In the genomic region with DNA sequence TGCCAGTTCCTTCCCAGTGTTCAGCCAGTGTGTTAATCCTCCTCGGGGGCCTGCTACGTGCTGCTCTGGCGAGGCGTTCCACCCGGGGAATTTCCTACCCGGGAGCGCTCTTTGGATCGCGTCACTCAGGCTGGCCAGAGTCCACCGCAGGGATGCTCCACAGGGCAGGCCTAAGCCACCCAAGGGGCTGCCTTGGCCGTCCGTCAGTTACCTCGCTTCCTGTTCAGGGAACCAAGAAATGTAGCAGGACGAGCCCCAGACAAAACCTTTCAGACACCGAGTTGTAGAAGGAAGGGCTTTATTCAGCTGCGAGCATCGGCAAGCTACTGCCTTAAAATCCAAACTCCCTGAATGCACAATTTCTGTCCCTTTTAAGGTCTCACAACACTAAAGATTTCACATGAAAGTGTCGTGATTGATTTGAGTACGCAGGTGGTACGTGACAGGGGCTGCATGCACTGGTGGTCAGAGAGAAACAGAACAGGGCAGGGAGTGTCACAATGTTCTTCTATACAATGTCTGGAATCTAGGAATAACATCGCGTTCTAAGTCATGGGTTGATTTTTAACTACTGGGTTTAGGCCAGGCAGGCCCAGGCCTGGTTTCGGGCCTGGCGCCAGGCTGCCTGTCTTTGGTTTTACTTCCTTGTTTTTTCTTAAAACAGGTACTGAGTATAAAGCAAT, we compare ENCODE assay signal across 1 cellular context.
TF ChIP-seq lines count a peak whose summit lies in the region.

No MANE protein-coding gene starts in this region.

TF ChIP-seq in HepG2, 621 proteins besides CTCF, POLR2A, EP300 and RAD21 (continued from another document and continues in another):
- TF ChIP-seq, protein P1, sequence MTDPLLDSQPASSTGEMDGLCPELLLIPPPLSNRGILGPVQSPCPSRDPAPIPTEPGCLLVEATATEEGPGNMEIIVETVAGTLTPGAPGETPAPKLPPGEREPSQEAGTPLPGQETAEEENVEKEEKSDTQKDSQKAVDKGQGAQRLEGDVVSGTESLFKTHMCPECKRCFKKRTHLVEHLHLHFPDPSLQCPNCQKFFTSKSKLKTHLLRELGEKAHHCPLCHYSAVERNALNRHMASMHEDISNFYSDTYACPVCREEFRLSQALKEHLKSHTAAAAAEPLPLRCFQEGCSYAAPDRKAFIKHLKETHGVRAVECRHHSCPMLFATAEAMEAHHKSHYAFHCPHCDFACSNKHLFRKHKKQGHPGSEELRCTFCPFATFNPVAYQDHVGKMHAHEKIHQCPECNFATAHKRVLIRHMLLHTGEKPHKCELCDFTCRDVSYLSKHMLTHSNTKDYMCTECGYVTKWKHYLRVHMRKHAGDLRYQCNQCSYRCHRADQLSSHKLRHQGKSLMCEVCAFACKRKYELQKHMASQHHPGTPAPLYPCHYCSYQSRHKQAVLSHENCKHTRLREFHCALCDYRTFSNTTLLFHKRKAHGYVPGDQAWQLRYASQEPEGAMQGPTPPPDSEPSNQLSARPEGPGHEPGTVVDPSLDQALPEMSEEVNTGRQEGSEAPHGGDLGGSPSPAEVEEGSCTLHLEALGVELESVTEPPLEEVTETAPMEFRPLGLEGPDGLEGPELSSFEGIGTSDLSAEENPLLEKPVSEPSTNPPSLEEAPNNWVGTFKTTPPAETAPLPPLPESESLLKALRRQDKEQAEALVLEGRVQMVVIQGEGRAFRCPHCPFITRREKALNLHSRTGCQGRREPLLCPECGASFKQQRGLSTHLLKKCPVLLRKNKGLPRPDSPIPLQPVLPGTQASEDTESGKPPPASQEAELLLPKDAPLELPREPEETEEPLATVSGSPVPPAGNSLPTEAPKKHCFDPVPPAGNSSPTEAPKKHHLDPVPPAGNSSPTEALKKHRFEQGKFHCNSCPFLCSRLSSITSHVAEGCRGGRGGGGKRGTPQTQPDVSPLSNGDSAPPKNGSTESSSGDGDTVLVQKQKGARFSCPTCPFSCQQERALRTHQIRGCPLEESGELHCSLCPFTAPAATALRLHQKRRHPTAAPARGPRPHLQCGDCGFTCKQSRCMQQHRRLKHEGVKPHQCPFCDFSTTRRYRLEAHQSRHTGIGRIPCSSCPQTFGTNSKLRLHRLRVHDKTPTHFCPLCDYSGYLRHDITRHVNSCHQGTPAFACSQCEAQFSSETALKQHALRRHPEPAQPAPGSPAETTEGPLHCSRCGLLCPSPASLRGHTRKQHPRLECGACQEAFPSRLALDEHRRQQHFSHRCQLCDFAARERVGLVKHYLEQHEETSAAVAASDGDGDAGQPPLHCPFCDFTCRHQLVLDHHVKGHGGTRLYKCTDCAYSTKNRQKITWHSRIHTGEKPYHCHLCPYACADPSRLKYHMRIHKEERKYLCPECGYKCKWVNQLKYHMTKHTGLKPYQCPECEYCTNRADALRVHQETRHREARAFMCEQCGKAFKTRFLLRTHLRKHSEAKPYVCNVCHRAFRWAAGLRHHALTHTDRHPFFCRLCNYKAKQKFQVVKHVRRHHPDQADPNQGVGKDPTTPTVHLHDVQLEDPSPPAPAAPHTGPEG (CRISPR knock-in tag; IDR thresholded peaks at IDR 0.05), result peak; percentile 59; the same call in 1 of the 2 replicates
- peak; percentile 97 for TF ChIP-seq ZFX (CRISPR knock-in tag; IDR thresholded peaks at IDR 0.05; ENCODE audit: low read depth)
- no peak for TF ChIP-seq SMAD9 (CRISPR knock-in tag; IDR thresholded peaks at IDR 0.05)
- TF ChIP-seq POLR2AphosphoS2 (IDR thresholded peaks at IDR 0.05; ENCODE audit: low read depth, low read length), result no peak
- TF ChIP-seq, protein P2, sequence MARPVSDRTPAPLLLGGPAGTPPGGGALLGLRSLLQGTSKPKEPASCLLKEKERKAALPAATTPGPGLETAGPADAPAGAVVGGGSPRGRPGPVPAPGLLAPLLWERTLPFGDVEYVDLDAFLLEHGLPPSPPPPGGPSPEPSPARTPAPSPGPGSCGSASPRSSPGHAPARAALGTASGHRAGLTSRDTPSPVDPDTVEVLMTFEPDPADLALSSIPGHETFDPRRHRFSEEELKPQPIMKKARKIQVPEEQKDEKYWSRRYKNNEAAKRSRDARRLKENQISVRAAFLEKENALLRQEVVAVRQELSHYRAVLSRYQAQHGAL (CRISPR knock-in tag; IDR thresholded peaks at IDR 0.05; ENCODE audit: not compliant biosample characterization), result no peak
- no peak for TF ChIP-seq CEBPB (IDR thresholded peaks at IDR 0.05; ENCODE audit: borderline replicate concordance, low read depth, low read length)
- TF ChIP-seq SP5 (CRISPR knock-in tag; IDR thresholded peaks at IDR 0.05; ENCODE audit: borderline replicate concordance, low read depth), result no peak
- TF ChIP-seq KLF6 (CRISPR knock-in tag; IDR thresholded peaks at IDR 0.05), result peak; percentile 66; the same call in 1 of the 2 replicates
- TF ChIP-seq MTA3 (CRISPR knock-in tag; IDR thresholded peaks at IDR 0.05), result no peak
- TF ChIP-seq ZNF335 (CRISPR knock-in tag; IDR thresholded peaks at IDR 0.05), result peak; percentile 80; the same call in 1 of the 2 replicates
- TF ChIP-seq GZF1 (CRISPR knock-in tag; IDR thresholded peaks at IDR 0.05), result 0 out of 2 replicates have a peak, but pooled peaks have one; percentile 42
- TF ChIP-seq REL (CRISPR knock-in tag; conservative IDR thresholded peaks at IDR 0.05), result no peak
- TF ChIP-seq, protein P3, sequence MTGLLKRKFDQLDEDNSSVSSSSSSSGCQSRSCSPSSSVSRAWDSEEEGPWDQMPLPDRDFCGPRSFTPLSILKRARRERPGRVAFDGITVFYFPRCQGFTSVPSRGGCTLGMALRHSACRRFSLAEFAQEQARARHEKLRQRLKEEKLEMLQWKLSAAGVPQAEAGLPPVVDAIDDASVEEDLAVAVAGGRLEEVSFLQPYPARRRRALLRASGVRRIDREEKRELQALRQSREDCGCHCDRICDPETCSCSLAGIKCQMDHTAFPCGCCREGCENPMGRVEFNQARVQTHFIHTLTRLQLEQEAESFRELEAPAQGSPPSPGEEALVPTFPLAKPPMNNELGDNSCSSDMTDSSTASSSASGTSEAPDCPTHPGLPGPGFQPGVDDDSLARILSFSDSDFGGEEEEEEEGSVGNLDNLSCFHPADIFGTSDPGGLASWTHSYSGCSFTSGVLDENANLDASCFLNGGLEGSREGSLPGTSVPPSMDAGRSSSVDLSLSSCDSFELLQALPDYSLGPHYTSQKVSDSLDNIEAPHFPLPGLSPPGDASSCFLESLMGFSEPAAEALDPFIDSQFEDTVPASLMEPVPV (CRISPR knock-in tag; IDR thresholded peaks at IDR 0.05), result peak; percentile 82; the same call in 1 of the 2 replicates
- TF ChIP-seq, protein P4, sequence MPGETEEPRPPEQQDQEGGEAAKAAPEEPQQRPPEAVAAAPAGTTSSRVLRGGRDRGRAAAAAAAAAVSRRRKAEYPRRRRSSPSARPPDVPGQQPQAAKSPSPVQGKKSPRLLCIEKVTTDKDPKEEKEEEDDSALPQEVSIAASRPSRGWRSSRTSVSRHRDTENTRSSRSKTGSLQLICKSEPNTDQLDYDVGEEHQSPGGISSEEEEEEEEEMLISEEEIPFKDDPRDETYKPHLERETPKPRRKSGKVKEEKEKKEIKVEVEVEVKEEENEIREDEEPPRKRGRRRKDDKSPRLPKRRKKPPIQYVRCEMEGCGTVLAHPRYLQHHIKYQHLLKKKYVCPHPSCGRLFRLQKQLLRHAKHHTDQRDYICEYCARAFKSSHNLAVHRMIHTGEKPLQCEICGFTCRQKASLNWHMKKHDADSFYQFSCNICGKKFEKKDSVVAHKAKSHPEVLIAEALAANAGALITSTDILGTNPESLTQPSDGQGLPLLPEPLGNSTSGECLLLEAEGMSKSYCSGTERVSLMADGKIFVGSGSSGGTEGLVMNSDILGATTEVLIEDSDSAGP (CRISPR knock-in tag; IDR thresholded peaks at IDR 0.05; ENCODE audit: borderline replicate concordance), result peak; percentile 77; the same call in 1 of the 2 replicates
- TF ChIP-seq, protein P5, sequence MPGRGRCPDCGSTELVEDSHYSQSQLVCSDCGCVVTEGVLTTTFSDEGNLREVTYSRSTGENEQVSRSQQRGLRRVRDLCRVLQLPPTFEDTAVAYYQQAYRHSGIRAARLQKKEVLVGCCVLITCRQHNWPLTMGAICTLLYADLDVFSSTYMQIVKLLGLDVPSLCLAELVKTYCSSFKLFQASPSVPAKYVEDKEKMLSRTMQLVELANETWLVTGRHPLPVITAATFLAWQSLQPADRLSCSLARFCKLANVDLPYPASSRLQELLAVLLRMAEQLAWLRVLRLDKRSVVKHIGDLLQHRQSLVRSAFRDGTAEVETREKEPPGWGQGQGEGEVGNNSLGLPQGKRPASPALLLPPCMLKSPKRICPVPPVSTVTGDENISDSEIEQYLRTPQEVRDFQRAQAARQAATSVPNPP (CRISPR knock-in tag; IDR thresholded peaks at IDR 0.05), result peak; percentile 88; the same call in 1 of the 2 replicates
- 0 out of 2 replicates have a peak, but pooled peaks have one; percentile 41 for TF ChIP-seq SMAD1 (CRISPR knock-in tag; IDR thresholded peaks at IDR 0.05; ENCODE audit: borderline replicate concordance, low read depth)
- TF ChIP-seq, protein P6, sequence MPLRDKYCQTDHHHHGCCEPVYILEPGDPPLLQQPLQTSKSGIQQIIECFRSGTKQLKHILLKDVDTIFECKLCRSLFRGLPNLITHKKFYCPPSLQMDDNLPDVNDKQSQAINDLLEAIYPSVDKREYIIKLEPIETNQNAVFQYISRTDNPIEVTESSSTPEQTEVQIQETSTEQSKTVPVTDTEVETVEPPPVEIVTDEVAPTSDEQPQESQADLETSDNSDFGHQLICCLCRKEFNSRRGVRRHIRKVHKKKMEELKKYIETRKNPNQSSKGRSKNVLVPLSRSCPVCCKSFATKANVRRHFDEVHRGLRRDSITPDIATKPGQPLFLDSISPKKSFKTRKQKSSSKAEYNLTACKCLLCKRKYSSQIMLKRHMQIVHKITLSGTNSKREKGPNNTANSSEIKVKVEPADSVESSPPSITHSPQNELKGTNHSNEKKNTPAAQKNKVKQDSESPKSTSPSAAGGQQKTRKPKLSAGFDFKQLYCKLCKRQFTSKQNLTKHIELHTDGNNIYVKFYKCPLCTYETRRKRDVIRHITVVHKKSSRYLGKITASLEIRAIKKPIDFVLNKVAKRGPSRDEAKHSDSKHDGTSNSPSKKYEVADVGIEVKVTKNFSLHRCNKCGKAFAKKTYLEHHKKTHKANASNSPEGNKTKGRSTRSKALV (CRISPR knock-in tag; IDR thresholded peaks at IDR 0.05), result peak; percentile 64; the same call in 1 of the 2 replicates
- no peak for TF ChIP-seq ETV6 (CRISPR knock-in tag; conservative IDR thresholded peaks at IDR 0.05)
- peak; percentile 86; the same call in 1 of the 2 replicates for TF ChIP-seq ZNF891 (CRISPR knock-in tag; IDR thresholded peaks at IDR 0.05)
- peak; percentile 62; the same call in 1 of the 2 replicates for TF ChIP-seq ERF (CRISPR knock-in tag; IDR thresholded peaks at IDR 0.05)
- no peak for TF ChIP-seq NR2F6 (IDR thresholded peaks at IDR 0.05)
- peak; percentile 48 for TF ChIP-seq NR2F6 (CRISPR knock-in tag; IDR thresholded peaks at IDR 0.05)
- no peak for TF ChIP-seq ZNF382 (CRISPR knock-in tag; IDR thresholded peaks at IDR 0.05; ENCODE audit: borderline replicate concordance)
- TF ChIP-seq ZNF839 (CRISPR knock-in tag; IDR thresholded peaks at IDR 0.05; ENCODE audit: borderline replicate concordance), result 0 out of 2 replicates have a peak, but pooled peaks have one; percentile 52
- TF ChIP-seq, protein P7, sequence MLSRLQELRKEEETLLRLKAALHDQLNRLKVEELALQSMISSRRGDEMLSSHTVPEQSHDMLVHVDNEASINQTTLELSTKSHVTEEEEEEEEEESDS (CRISPR knock-in tag; IDR thresholded peaks at IDR 0.05; ENCODE audit: borderline replicate concordance), result 0 out of 2 replicates have a peak, but pooled peaks have one; percentile 63
- TF ChIP-seq ZFY (CRISPR knock-in tag; IDR thresholded peaks at IDR 0.05), result peak; percentile 94
- peak; percentile 81 for TF ChIP-seq HNF4G (IDR thresholded peaks at IDR 0.05; ENCODE audit: borderline replicate concordance, low read depth, low read length)
- peak; percentile 81 for TF ChIP-seq HNF4G (CRISPR knock-in tag; IDR thresholded peaks at IDR 0.05; ENCODE audit: borderline replicate concordance, low read depth)
- TF ChIP-seq MLLT10 (CRISPR knock-in tag; IDR thresholded peaks at IDR 0.05), result no peak
- TF ChIP-seq NCOA1 (CRISPR knock-in tag; IDR thresholded peaks at IDR 0.05), result peak; percentile 95
- peak; percentile 34 for TF ChIP-seq SRSF1 (optimal IDR thresholded peaks at IDR 0.05; ENCODE audit: low read depth, low read length)
- TF ChIP-seq HIVEP1 (CRISPR knock-in tag; IDR thresholded peaks at IDR 0.05), result peak; percentile 97
- TF ChIP-seq ZNF761 (CRISPR knock-in tag; conservative IDR thresholded peaks at IDR 0.05), result peak; percentile 42; the same call in 1 of the 2 replicates
- peak; percentile 44 for TF ChIP-seq ZEB1 (IDR thresholded peaks at IDR 0.05; ENCODE audit: insufficient replicate concordance, low read depth)
- TF ChIP-seq, protein P8, sequence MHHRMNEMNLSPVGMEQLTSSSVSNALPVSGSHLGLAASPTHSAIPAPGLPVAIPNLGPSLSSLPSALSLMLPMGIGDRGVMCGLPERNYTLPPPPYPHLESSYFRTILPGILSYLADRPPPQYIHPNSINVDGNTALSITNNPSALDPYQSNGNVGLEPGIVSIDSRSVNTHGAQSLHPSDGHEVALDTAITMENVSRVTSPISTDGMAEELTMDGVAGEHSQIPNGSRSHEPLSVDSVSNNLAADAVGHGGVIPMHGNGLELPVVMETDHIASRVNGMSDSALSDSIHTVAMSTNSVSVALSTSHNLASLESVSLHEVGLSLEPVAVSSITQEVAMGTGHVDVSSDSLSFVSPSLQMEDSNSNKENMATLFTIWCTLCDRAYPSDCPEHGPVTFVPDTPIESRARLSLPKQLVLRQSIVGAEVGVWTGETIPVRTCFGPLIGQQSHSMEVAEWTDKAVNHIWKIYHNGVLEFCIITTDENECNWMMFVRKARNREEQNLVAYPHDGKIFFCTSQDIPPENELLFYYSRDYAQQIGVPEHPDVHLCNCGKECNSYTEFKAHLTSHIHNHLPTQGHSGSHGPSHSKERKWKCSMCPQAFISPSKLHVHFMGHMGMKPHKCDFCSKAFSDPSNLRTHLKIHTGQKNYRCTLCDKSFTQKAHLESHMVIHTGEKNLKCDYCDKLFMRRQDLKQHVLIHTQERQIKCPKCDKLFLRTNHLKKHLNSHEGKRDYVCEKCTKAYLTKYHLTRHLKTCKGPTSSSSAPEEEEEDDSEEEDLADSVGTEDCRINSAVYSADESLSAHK (CRISPR knock-in tag; IDR thresholded peaks at IDR 0.05; ENCODE audit: borderline replicate concordance), result no peak
- peak; percentile 89; the same call in 1 of the 2 replicates for TF ChIP-seq ZFP36L1 (CRISPR knock-in tag; IDR thresholded peaks at IDR 0.05)
- TF ChIP-seq RFX3 (CRISPR knock-in tag; IDR thresholded peaks at IDR 0.05), result no peak
- TF ChIP-seq, protein P9, sequence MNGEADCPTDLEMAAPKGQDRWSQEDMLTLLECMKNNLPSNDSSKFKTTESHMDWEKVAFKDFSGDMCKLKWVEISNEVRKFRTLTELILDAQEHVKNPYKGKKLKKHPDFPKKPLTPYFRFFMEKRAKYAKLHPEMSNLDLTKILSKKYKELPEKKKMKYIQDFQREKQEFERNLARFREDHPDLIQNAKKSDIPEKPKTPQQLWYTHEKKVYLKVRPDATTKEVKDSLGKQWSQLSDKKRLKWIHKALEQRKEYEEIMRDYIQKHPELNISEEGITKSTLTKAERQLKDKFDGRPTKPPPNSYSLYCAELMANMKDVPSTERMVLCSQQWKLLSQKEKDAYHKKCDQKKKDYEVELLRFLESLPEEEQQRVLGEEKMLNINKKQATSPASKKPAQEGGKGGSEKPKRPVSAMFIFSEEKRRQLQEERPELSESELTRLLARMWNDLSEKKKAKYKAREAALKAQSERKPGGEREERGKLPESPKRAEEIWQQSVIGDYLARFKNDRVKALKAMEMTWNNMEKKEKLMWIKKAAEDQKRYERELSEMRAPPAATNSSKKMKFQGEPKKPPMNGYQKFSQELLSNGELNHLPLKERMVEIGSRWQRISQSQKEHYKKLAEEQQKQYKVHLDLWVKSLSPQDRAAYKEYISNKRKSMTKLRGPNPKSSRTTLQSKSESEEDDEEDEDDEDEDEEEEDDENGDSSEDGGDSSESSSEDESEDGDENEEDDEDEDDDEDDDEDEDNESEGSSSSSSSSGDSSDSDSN (CRISPR knock-in tag; IDR thresholded peaks at IDR 0.05), result peak; percentile 96
- TF ChIP-seq MIER3 (CRISPR knock-in tag; IDR thresholded peaks at IDR 0.05; ENCODE audit: borderline replicate concordance), result no peak; the same call in 1 of the 2 replicates
